ENCODE assay signal across 28 cellular contexts in genomic region chr18:80254971-80255500, GRCh38. TPM values are rescaled to one million over a fixed set of nuclear protein-coding genes. Genes with fewer than 3 reads are reported as not detected.
"Had no signal": no experiment of that assay in that cellular context is flagged by ENCODE, and none has a peak within 500 bp of the region (broad histone marks: within the 10 kb centered on the region; RNA-seq: fewer than 3 reads in every experiment).

No MANE protein-coding gene starts in this region.

- H3K27ac Mint-ChIP-seq: activated B cell treated with CpG ODN at 0.5 μM for 24 hours; activated T-cell treated with anti-CD3 and anti-CD28 coated beads, Interleukin-2, amount 50 U/mL, for 24 hours; activated T-helper 17 cell treated with anti-CD3 and anti-CD28 coated beads, Interleukin-2, amount 50 U/mL, for 72 hours; immature natural killer cell; memory B cell; natural killer cell; neural progenitor cell; T-helper 2 cell treated with Interferon-gamma antibody and Interleukin-4, amounts not matched to agents 5 μg/mL and 100 μg/mL, for 36 hours had no signal

- DNase-seq: activated B cell treated with CpG ODN at 0.5 μM for 24 hours; activated CD4-positive, alpha-beta T cell treated with anti-CD3 and anti-CD28 coated beads, Interleukin-2, amount 50 U/mL, for 1 hour; activated CD8-positive, alpha-beta memory T cell treated with anti-CD3 and anti-CD28 coated beads, Interleukin-2, amount 50 U/mL, for 4 hours; activated gamma-delta T cell treated with Interleukin-2 at 50 U/mL for 16 hours; activated naive CD4-positive, alpha-beta T cell treated with anti-CD3 and anti-CD28 coated beads, Interleukin-2, amount 50 U/mL, for 16 hours; activated T-cell treated with anti-CD3 and anti-CD28 coated beads, Interleukin-2, amount 50 U/mL, for 24 hours; amniotic stem cell; brain microvascular endothelial cell; dorsolateral prefrontal cortex; effector memory CD4-positive, alpha-beta T cell; foreskin fibroblast; hippocampal formation; immature natural killer cell; kidney; midbrain; natural killer cell; occipital lobe; spleen; stimulated activated CD4-positive, alpha-beta T cell treated with anti-CD3 and anti-CD28 coated beads, Interleukin-2, amount 100 ng/mL, for 48 hours; stimulated activated naive CD4-positive, alpha-beta T cell treated with Interleukin-2 at 50 U/mL for 16 hours; T-helper 1 cell; transverse colon; uterus had no signal

- ATAC-seq: activated T-helper 17 cell treated with anti-CD3 and anti-CD28 coated beads, Interleukin-2, amount 50 U/mL, for 72 hours; natural killer cell had no signal

- H3K36me3 Mint-ChIP-seq: immature natural killer cell, memory B cell, natural killer cell, neural progenitor cell had no signal

- H3K4me1 Mint-ChIP-seq: activated B cell treated with CpG ODN at 0.5 μM for 24 hours; activated T-helper 17 cell treated with anti-CD3 and anti-CD28 coated beads, Interleukin-2, amount 50 U/mL, for 72 hours; immature natural killer cell; memory B cell; natural killer cell had no signal

- H3K4me3 Mint-ChIP-seq: activated B cell treated with CpG ODN at 0.5 μM for 24 hours; activated T-cell treated with anti-CD3 and anti-CD28 coated beads, Interleukin-2, amount 50 U/mL, for 24 hours; activated T-helper 17 cell treated with anti-CD3 and anti-CD28 coated beads, Interleukin-2, amount 50 U/mL, for 72 hours; immature natural killer cell; memory B cell; natural killer cell; neural progenitor cell; T-helper 2 cell treated with Interferon-gamma antibody and Interleukin-4, amounts not matched to agents 5 μg/mL and 100 μg/mL, for 36 hours had no signal

- FAIRE-seq: astrocyte, kidney had no signal

- H3K9me3 Mint-ChIP-seq: activated B cell treated with CpG ODN at 0.5 μM for 24 hours; activated T-cell treated with anti-CD3 and anti-CD28 coated beads, Interleukin-2, amount 50 U/mL, for 24 hours; activated T-helper 17 cell treated with anti-CD3 and anti-CD28 coated beads, Interleukin-2, amount 50 U/mL, for 72 hours; immature natural killer cell; memory B cell; natural killer cell; T-helper 2 cell treated with Interferon-gamma antibody and Interleukin-4, amounts not matched to agents 5 μg/mL and 100 μg/mL, for 36 hours had no signal

RNA-seq across cellular contexts. Expression of gene PARD6G, which starts 7.7 kb away (rescaled TPM):
- total RNA-seq: activated B cell treated with CpG ODN at 0.5 μM for 24 hours, natural killer cell had no signal
